ENCODE assay signal across 21 cellular contexts in the genomic region with DNA sequence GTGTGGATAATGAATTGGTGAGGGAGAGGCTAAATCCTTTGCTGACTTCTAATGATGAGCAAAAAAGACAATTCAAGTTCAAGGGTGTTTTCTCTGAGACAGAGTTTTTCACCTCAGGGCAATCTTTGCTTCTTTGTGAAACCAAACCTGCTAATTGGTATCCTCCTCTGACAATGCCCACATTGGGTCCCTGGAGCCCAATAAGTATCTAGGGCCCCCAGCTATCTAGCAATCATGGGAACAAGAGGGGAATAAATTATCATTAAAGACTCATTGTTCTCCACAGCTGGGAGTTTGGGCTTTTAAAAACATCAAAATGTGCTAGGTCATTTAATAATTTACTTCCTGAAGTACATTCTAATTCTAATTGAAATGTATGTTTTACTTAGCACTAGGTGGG.
"Had no signal": no experiment of that assay in that cellular context is flagged by ENCODE, and none has a peak within 500 bp of the region (broad histone marks: within the 10 kb centered on the region; RNA-seq: fewer than 3 reads in every experiment).

No MANE protein-coding gene starts in this region.

- H3K9me3 ChIP-seq: esophagus squamous epithelium, neutrophil, psoas muscle, spleen, testis, tibial nerve, upper lobe of right lung, vagina had no signal

- H3K27ac Mint-ChIP-seq: naive thymus-derived CD4-positive, alpha-beta T cell; stimulated activated memory B cell treated with anti-CD40 and anti-IgM and Interleukin-4, amounts not matched to agents 10 μg/mL and 1 μg/mL and 100 μg/mL, for 72 hours; stimulated activated naive CD8-positive, alpha-beta T cell treated with anti-CD3 and anti-CD28 coated beads, Interleukin-15, Interleukin-2, amounts not matched to agents 100 ng/mL and 50 ng/mL, for 24 hours had no signal

- ATAC-seq: left colon; left ventricle myocardium superior; naive thymus-derived CD4-positive, alpha-beta T cell; psoas muscle; sciatic nerve; stimulated activated memory B cell treated with anti-CD40 and anti-IgM and Interleukin-4, amounts not matched to agents 10 μg/mL and 1 μg/mL and 100 μg/mL, for 72 hours; upper lobe of right lung had no signal

- FAIRE-seq: kidney had no signal

- H3K4me1 Mint-ChIP-seq: naive thymus-derived CD4-positive, alpha-beta T cell; stimulated activated memory B cell treated with anti-CD40 and anti-IgM and Interleukin-4, amounts not matched to agents 10 μg/mL and 1 μg/mL and 100 μg/mL, for 72 hours had no signal

- H3K27me3 Mint-ChIP-seq: stimulated activated naive CD8-positive, alpha-beta T cell treated with anti-CD3 and anti-CD28 coated beads, Interleukin-15, Interleukin-2, amounts not matched to agents 100 ng/mL and 50 ng/mL, for 24 hours had no signal

- DNase-seq: dermis blood vessel endothelial cell; esophagus squamous epithelium; foreskin fibroblast; kidney; left colon; left ventricle myocardium superior; mesenchymal stem cell; naive thymus-derived CD4-positive, alpha-beta T cell; psoas muscle; spleen; stimulated activated CD4-positive, alpha-beta T cell treated with anti-CD3 and anti-CD28 coated beads, Interleukin-15, amount 100 ng/mL, for 24 hours; stimulated activated CD4-positive, alpha-beta T cell treated with anti-CD3 and anti-CD28 coated beads, Interleukin-1b, Interleukin-23, amount 100 ng/mL, for 48 hours; stimulated activated CD4-positive, alpha-beta T cell treated with anti-CD3 and anti-CD28 coated beads, Interleukin-4, amount 100 ng/mL, for 24 hours; testis; upper lobe of right lung had no signal

- H3K27me3 ChIP-seq: esophagus squamous epithelium, neutrophil, spleen, testis, tibial nerve, upper lobe of right lung, vagina had no signal

- H3K9me3 Mint-ChIP-seq: stimulated activated memory B cell treated with anti-CD40 and anti-IgM and Interleukin-4, amounts not matched to agents 10 μg/mL and 1 μg/mL and 100 μg/mL, for 72 hours; stimulated activated naive CD8-positive, alpha-beta T cell treated with anti-CD3 and anti-CD28 coated beads, Interleukin-15, Interleukin-2, amounts not matched to agents 100 ng/mL and 50 ng/mL, for 24 hours had no signal

- H3K36me3 Mint-ChIP-seq: naive thymus-derived CD4-positive, alpha-beta T cell; stimulated activated memory B cell treated with anti-CD40 and anti-IgM and Interleukin-4, amounts not matched to agents 10 μg/mL and 1 μg/mL and 100 μg/mL, for 72 hours had no signal

- H3K27ac ChIP-seq: esophagus squamous epithelium, neutrophil, psoas muscle, spleen, testis, tibial nerve, upper lobe of right lung, vagina had no signal

- H3K4me3 Mint-ChIP-seq: naive thymus-derived CD4-positive, alpha-beta T cell; stimulated activated memory B cell treated with anti-CD40 and anti-IgM and Interleukin-4, amounts not matched to agents 10 μg/mL and 1 μg/mL and 100 μg/mL, for 72 hours; stimulated activated naive CD8-positive, alpha-beta T cell treated with anti-CD3 and anti-CD28 coated beads, Interleukin-15, Interleukin-2, amounts not matched to agents 100 ng/mL and 50 ng/mL, for 24 hours had no signal
